In the genomic region with DNA sequence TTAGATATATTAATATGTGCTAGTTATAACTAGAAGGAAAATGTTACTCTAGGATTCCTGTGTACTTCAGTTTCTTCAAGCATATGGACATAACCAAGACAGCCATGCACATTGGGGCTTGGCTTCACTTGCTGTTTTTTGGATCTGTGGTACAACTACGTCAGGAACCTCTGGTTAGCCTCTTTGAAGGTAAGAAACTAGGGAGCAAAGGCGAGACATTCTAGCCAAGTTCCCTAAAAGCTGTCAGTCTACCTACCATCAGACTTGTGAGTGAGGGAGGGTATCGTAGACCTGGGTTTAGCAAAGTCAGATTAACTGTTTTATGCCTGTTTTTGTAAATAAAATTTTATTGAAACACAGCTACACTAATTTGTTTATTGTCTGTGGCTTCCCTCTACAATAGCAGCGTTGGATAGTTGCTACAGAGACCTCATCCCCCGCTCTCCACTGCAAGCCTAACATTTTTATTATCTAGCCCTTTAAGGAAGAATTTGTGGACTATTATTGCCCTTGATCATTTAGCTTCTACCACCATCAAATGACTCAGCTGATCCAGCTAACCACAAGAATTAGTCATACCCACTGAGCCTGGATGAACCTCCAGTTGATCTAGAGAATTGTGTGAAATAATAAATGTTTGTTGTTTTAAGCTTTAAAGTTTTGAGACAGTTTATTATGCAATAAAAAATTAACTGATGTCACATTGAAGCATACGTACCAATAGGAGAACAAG, we compare ENCODE assay signal across 9 cellular contexts. TPM values are rescaled to one million over a fixed set of nuclear protein-coding genes. Genes with fewer than 3 reads are reported as not detected.
DNase-seq lines count a peak whose midpoint lies in the region; ATAC-seq and TF ChIP-seq lines count a peak whose summit lies in the region.
"Had no signal": no experiment of that assay in that cellular context is flagged by ENCODE, and none has a peak within 500 bp of the region (broad histone marks: within the 10 kb centered on the region; RNA-seq: fewer than 3 reads in every experiment).

No MANE protein-coding gene starts in this region.

- H3K4me3 ChIP-seq in cardiac fibroblast (replicated peaks in 1 of 2; ENCODE audit: low read depth in 2 of 2, low read length in 2 of 2) (no peak overlapping the region), MM.1S (ENCODE audit: low read length) (no peak overlapping the region)

- H3K9me2 ChIP-seq in MM.1S (replicated peaks; ENCODE audit: insufficient read depth, low read length), result no peaks in the 10 kb centered on the region

- DNase-seq in NK-92 treated with Interleukin-12 subunit alpha and Interleukin-12 subunit beta, amount 100 ng/mL, for 24 hours (lab: John Stamatoyannopoulos, UW), result peak; percentile 3
- DNase-seq in NK-92 (lab: John Stamatoyannopoulos, UW; ENCODE audit: unreplicated experiment) (no peak), NCI-H2196 treated with DMSO at 0.1 percent for 48 hours (lab: John Stamatoyannopoulos, UW; ENCODE audit: unreplicated experiment) (peak; percentile 24), cardiac fibroblast (ENCODE audit: low read depth in 2 of 2) (peak; percentile 94 to 98), pulmonary artery endothelial cell (ENCODE audit: low read depth, low spot score) (peak; percentile 54), MM.1S (no peak), posterior cingulate gyrus (no peak)
- DNase-seq: 8988T had no signal

- no peaks in the 10 kb centered on the region for H3K9me3 ChIP-seq in MM.1S (replicated peaks; ENCODE audit: insufficient read depth, low read length)

- no peaks in the 10 kb centered on the region; the same call in 1 of the 2 replicates for H3K36me3 ChIP-seq in MM.1S (replicated peaks; ENCODE audit: insufficient read depth, low read length)

- H3K27me3 ChIP-seq in MM.1S (replicated peaks; ENCODE audit: insufficient read depth, low read length), result no peaks in the 10 kb centered on the region

- no peaks in the 10 kb centered on the region for H3K4me1 ChIP-seq in MM.1S (ENCODE audit: low read length)

- no peak overlapping the region for H2AFZ ChIP-seq in MM.1S (ENCODE audit: low read length)

- no peak for TF ChIP-seq CTCF in cardiac fibroblast (IDR thresholded peaks at IDR 0.05; ENCODE audit: low read depth, low read length)
- no peak for TF ChIP-seq CTCF in MM.1S (IDR thresholded peaks at IDR 0.05; ENCODE audit: low read length)

- H3K79me2 ChIP-seq in MM.1S (ENCODE audit: low read length), result no peaks in the 10 kb centered on the region

- H3K9ac ChIP-seq in MM.1S (ENCODE audit: low read length), result no peak overlapping the region

- no peak for ATAC-seq in HG03196 (IDR thresholded peaks at IDR 0.05; ENCODE audit: unreplicated experiment)

- no peaks in the 10 kb centered on the region for H4K20me1 ChIP-seq in MM.1S (ENCODE audit: insufficient read depth, low read length)

- intact Hi-C loops in posterior cingulate gyrus (cut with DNase I), result no loop called here

- no peaks in the 10 kb centered on the region for H3F3A ChIP-seq in MM.1S (ENCODE audit: insufficient read depth, low read length)

- H3K27ac ChIP-seq in MM.1S (ENCODE audit: low read length), result no peak overlapping the region

- no peak overlapping the region for H3K4me2 ChIP-seq in MM.1S (ENCODE audit: low read depth, low read length)

RNA-seq across cellular contexts. Expression of a gene that starts 58.0 kb away (rescaled TPM):
- 38.9 and 53.5 TPM in 2 replicates for total RNA-seq in pulmonary artery endothelial cell

Comparison
In these comparisons a context has a peak if more than half of its experiments do, and no peak if none do; other contexts are left out.
1. DNase-seq: peak in NK-92 treated with Interleukin-12 subunit alpha and Interleukin-12 subunit beta, amount 100 ng/mL, for 24 hours (single experiment), NCI-H2196 treated with DMSO at 0.1 percent for 48 hours (single experiment), cardiac fibroblast (2 of 2) and pulmonary artery endothelial cell (single experiment); none in NK-92 (single experiment), MM.1S (single experiment) and posterior cingulate gyrus (0 of 10).